Comparison of ENCODE assay signal across 7 cellular contexts in the genomic region with DNA sequence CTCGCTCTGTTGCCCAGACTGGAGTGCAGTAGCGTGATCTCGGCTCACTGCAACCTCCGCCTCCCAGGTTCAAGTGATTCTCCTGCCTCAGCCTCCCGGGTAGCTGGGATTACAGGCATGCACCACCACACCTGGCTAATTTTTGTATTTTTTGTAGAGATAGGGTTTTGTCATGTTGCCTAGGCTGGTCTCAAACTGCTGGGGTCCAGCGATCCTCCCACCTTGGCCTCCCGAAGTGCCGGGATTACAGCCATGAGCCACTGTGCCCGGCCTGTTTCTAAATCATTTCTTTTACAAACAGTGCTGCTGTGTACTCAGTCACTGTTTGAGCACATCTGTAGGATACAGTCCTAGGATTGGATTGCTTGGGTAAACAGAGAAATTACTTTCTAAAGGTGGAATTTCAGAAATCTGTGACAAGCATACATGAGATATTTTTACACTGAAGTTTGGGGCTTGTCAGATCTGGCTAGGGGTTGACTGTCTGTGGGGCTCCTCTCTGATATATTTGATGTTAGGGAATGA. TPM values are rescaled to one million over a fixed set of nuclear protein-coding genes. Genes with fewer than 3 reads are reported as not detected.
DNase-seq lines count a peak whose midpoint lies in the region; ATAC-seq, FAIRE-seq and TF ChIP-seq lines count a peak whose summit lies in the region.
"Not testable (repeated sequence)": the region's sequence is repeated elsewhere in the genome, so short reads cannot be mapped to it uniquely, and the experiment has no call there.

No MANE protein-coding gene starts in this region.

- not testable (repeated sequence) for H2AFZ ChIP-seq in hepatocyte; HepG2 (ENCODE audit: low read length)

- H3K79me2 ChIP-seq in hepatocyte; HepG2 (ENCODE audit: insufficient read depth, low read length): not testable (repeated sequence)

- not testable (repeated sequence) for TF ChIP-seq EP300 in esophagus muscularis mucosa (IDR thresholded peaks at IDR 0.05); HepG2 (CRISPR knock-in tag; IDR thresholded peaks at IDR 0.05; ENCODE audit: borderline replicate concordance); stomach (IDR thresholded peaks at IDR 0.05)
- peak in 1 of 2 experiments; percentile 55; a peak in 1 of 4 replicates for TF ChIP-seq EP300 in HepG2 (IDR thresholded peaks at IDR 0.05; ENCODE audit: low read depth in 2 of 2, low read length in 2 of 2)

- H3K4me1 Mint-ChIP-seq in T-helper 2 cell treated with Interferon-gamma antibody and Interleukin-4, amounts not matched to agents 5 μg/mL and 100 μg/mL, for 36 hours (ENCODE audit: low read depth), result peaks cover 12% of the 10 kb centered on the region

- peak overlapping the region; percentile 57 for H3K27ac Mint-ChIP-seq in T-helper 2 cell treated with Interferon-gamma antibody and Interleukin-4, amounts not matched to agents 5 μg/mL and 100 μg/mL, for 36 hours

- CTCF ChIA-PET in HepG2 (lab: Yijun Ruan, JAX; ENCODE audit: low intra/inter-chr PET ratio, low total read pairs), result not testable (repeated sequence)

- not testable (repeated sequence) for H3K9ac ChIP-seq in HepG2 (ENCODE audit: insufficient read depth, low read depth, low read length); muscle layer of colon (ENCODE audit: low read length)

- DNase-seq in NCI-H345 (lab: John Stamatoyannopoulos, UW) (peak; percentile 8), HepG2 (ENCODE audit: low spot score) (peak; percentile 82)
- not testable (repeated sequence) for DNase-seq in T-helper 2 cell treated with Interferon-gamma antibody and Interleukin-4, amounts not matched to agents 5 μg/mL and 100 μg/mL, for 36 hours (ENCODE audit: low spot score); esophagus muscularis mucosa (ENCODE audit: extremely low spot score); hepatocyte (ENCODE audit: low spot score); stomach

- H3K27ac ChIP-seq in esophagus muscularis mucosa (replicated peaks in 1 of 4), result peak overlapping the region; percentile 76 to 87 (median 84)
- H3K27ac ChIP-seq in hepatocyte, result peak overlapping the region; percentile 7
- H3K27ac ChIP-seq in HepG2 (ENCODE audit: extremely low read length, insufficient read depth, low read length), result not testable (repeated sequence)
- peak overlapping the region; percentile 87 for H3K27ac ChIP-seq in muscle layer of colon (ENCODE audit: low read depth, low read length)
- H3K27ac ChIP-seq in stomach, result peak overlapping the region in 4 of 5 donors; percentile 18 to 80 (median 24)

- H3K4me1 ChIP-seq in esophagus muscularis mucosa, result peaks cover 41 to 77% (median 71%) of the 10 kb centered on the region in 4 donors
- peaks cover 32% of the 10 kb centered on the region for H3K4me1 ChIP-seq in hepatocyte (ENCODE audit: insufficient read depth)
- peaks cover 38% of the 10 kb centered on the region for H3K4me1 ChIP-seq in HepG2 (ENCODE audit: insufficient read depth, low read length)
- H3K4me1 ChIP-seq in muscle layer of colon (ENCODE audit: insufficient read depth, low read length), result peaks cover 34% of the 10 kb centered on the region
- peaks cover 28 to 63% (median 38%) of the 10 kb centered on the region in 4 donors for H3K4me1 ChIP-seq in stomach

- not testable (repeated sequence) for H3K4me3 ChIP-seq in esophagus muscularis mucosa; hepatocyte; HepG2 (replicated peaks in 1 of 3; ENCODE audit: insufficient read depth in 1 of 3, low read depth in 2 of 3, low read length in 3 of 3); muscle layer of colon (ENCODE audit: low read depth in 1 of 2, low read length in 2 of 2); stomach

- not testable (repeated sequence) for H3K27me3 ChIP-seq in esophagus muscularis mucosa; hepatocyte; HepG2 (ENCODE audit: control insufficient read depth in 1 of 2, insufficient read depth in 2 of 2, low read length in 2 of 2); muscle layer of colon (ENCODE audit: control insufficient read depth in 1 of 2, insufficient read depth in 2 of 2, low read length in 2 of 2); stomach

- not testable (repeated sequence) for H3K4me2 ChIP-seq in hepatocyte; HepG2 (ENCODE audit: low read depth, low read length)

- ATAC-seq in HepG2, result peak; percentile 98

- not testable (repeated sequence) for H3K9me3 Mint-ChIP-seq in T-helper 2 cell treated with Interferon-gamma antibody and Interleukin-4, amounts not matched to agents 5 μg/mL and 100 μg/mL, for 36 hours

- TF ChIP-seq CTCF in esophagus muscularis mucosa (IDR thresholded peaks at IDR 0.05); hepatocyte (IDR thresholded peaks at IDR 0.05; ENCODE audit: poor library complexity); HepG2 (CRISPR knock-in tag; IDR thresholded peaks at IDR 0.05); stomach (IDR thresholded peaks at IDR 0.05): not testable (repeated sequence)

- BruUV-seq in HepG2 (replicated peaks; lab: Mats Ljungman, UMichigan), result not testable (repeated sequence)

- not testable (repeated sequence) for FAIRE-seq in HepG2 (lab: Jason Lieb, UNC)

- not testable (repeated sequence) for H4K20me1 ChIP-seq in hepatocyte (ENCODE audit: insufficient read depth, poor library complexity, severe bottlenecking); HepG2 (ENCODE audit: insufficient read depth, low read length)

- TF ChIP-seq RAD21 in HepG2 (CRISPR knock-in tag; IDR thresholded peaks at IDR 0.05), result not testable (repeated sequence)

- in situ Hi-C loops in HepG2 (cut with HindIII; ENCODE audit: extremely low pct_ligation_motif_present, low pct_unique_long_range_greater_than_20kb), result not testable (repeated sequence)

- POLR2A ChIA-PET in HepG2 (lab: Yijun Ruan, JAX), result interaction anchor here (1.2 kb wide), 1 partner anchor 43 kb away, joined by 3 read pairs; a partner anchor contains a TSS

- H3K36me3 Mint-ChIP-seq in T-helper 2 cell treated with Interferon-gamma antibody and Interleukin-4, amounts not matched to agents 5 μg/mL and 100 μg/mL, for 36 hours (ENCODE audit: low read depth), result peaks cover 49% of the 10 kb centered on the region

- H3K9me2 ChIP-seq in hepatocyte (replicated peaks; ENCODE audit: insufficient read depth), result not testable (repeated sequence)

- intact Hi-C loops in esophagus muscularis mucosa (cut with DNase I); HepG2 (cut with micrococcal nuclease; ENCODE audit: unreplicated experiment); stomach (cut with DNase I; ENCODE audit: low total_unique reads): not testable (repeated sequence)

- H3K4me3 Mint-ChIP-seq in T-helper 2 cell treated with Interferon-gamma antibody and Interleukin-4, amounts not matched to agents 5 μg/mL and 100 μg/mL, for 36 hours, result not testable (repeated sequence)

- WGBS in esophagus muscularis mucosa, result 93% methylated on average over 7 of the region's 9 CpGs
- WGBS in hepatocyte (ENCODE audit: low lambda C conversion rate, missing lambda C conversion rate), result 70% methylated on average over 9 of the region's 9 CpGs
- 44% methylated on average over 9 of the region's 9 CpGs for WGBS in HepG2 (ENCODE audit: low lambda C conversion rate)
- WGBS in stomach, 5 donors, result 57 to 84% (median 63%) methylated on average over 6 to 9 of the region's 9 CpGs

- TF ChIP-seq POLR2A in esophagus muscularis mucosa (IDR thresholded peaks at IDR 0.05; ENCODE audit: low read depth); HepG2 (IDR thresholded peaks at IDR 0.05; ENCODE audit: insufficient read depth in 1 of 2, low read depth in 2 of 2, low read length in 2 of 2); stomach (IDR thresholded peaks at IDR 0.05): not testable (repeated sequence)

- H3K9me3 ChIP-seq in esophagus muscularis mucosa; hepatocyte (ENCODE audit: low read depth); HepG2 (ENCODE audit: low read length); muscle layer of colon (ENCODE audit: low read length); stomach: not testable (repeated sequence)

- H3K27me3 Mint-ChIP-seq in T-helper 2 cell treated with Interferon-gamma antibody and Interleukin-4, amounts not matched to agents 5 μg/mL and 100 μg/mL, for 36 hours (ENCODE audit: low read depth), result not testable (repeated sequence)

- H3K36me3 ChIP-seq in esophagus muscularis mucosa (peaks cover 7 to 45% (median 33%) of the 10 kb centered on the region in 4 donors), HepG2 (replicated peaks in 1 of 2; ENCODE audit: control insufficient read depth in 1 of 2, insufficient read depth in 2 of 2, low read length in 2 of 2) (peaks cover 6 to 31% of the 10 kb centered on the region in 2 experiments; a peak in 4 of 5 replicates), muscle layer of colon (ENCODE audit: insufficient read depth, low read length) (peaks cover 30% of the 10 kb centered on the region), stomach (peaks cover 26 to 51% (median 47%) of the 10 kb centered on the region in 4 donors)
- not testable (repeated sequence) for H3K36me3 ChIP-seq in hepatocyte (replicated peaks; ENCODE audit: insufficient read depth, low read depth)

RNA-seq across cellular contexts. Expression of a gene that starts 42.3 kb away (rescaled TPM):
- total RNA-seq in esophagus muscularis mucosa, result 10 to 100 TPM; 47.2 to 88.2 (median 66.5) TPM
- 41.0 and 51.3 TPM in 2 replicates for total RNA-seq in hepatocyte
- polyA plus RNA-seq in hepatocyte, result 34.3 and 44.8 TPM in 2 replicates
- 16.6 and 36.3 TPM in 2 replicates for total RNA-seq in HepG2 (2016; rRNA removed; fragmentation: Illumina TruSeq; extraction: Trizol)
- total RNA-seq in HepG2 (2016; cell fraction: cytosol; rRNA removed; fragmentation: Illumina TruSeq; extraction: Trizol; ENCODE audit: low read depth), result 7.4 and 10.5 TPM in 2 replicates
- 19.2 and 33.7 TPM in 2 replicates for total RNA-seq in HepG2 (2016; cell fraction: insoluble cytoplasmic fraction; rRNA removed; fragmentation: Illumina TruSeq; extraction: Trizol)
- total RNA-seq in HepG2 (2016; cell fraction: membrane; rRNA removed; fragmentation: Illumina TruSeq; extraction: Trizol), result 13.9 and 17.2 TPM in 2 replicates
- total RNA-seq in HepG2 (2016; cell fraction: nucleus; rRNA removed; fragmentation: Illumina TruSeq; extraction: Trizol), result 41.0 and 53.4 TPM in 2 replicates
- polyA plus RNA-seq in HepG2 (2011; rRNA removed), result 14.8 and 18.8 TPM in 2 replicates
- polyA plus RNA-seq in HepG2 (2011; cell fraction: cytosol; rRNA removed), result 10.0 and 10.9 TPM in 2 replicates
- 69.0 and 79.9 TPM in 2 replicates for polyA plus RNA-seq in HepG2 (2011; cell fraction: nucleus; rRNA removed)
- 14.0 and 15.8 TPM in 2 replicates for polyA plus RNA-seq in HepG2 (2012)
- 7.4 and 8.4 TPM in 2 replicates for polyA plus RNA-seq in HepG2 (2016; cell fraction: cytosol; fragmentation: Illumina TruSeq; extraction: Trizol; ENCODE audit: low read depth)
- 12.6 and 15.7 TPM in 2 replicates for polyA plus RNA-seq in HepG2 (2016; cell fraction: insoluble cytoplasmic fraction; fragmentation: Illumina TruSeq; extraction: Trizol; ENCODE audit: low read depth)
- 11.4 and 11.6 TPM in 2 replicates for polyA plus RNA-seq in HepG2 (2016; cell fraction: membrane; fragmentation: Illumina TruSeq; extraction: Trizol; ENCODE audit: low read depth)
- polyA plus RNA-seq in HepG2 (2016; cell fraction: nucleus; fragmentation: Illumina TruSeq; extraction: Trizol; ENCODE audit: insufficient read depth, low read depth), result 45.5 and 47.0 TPM in 2 replicates
- polyA minus RNA-seq in HepG2 (2011; rRNA and poly(A)+ RNA removed; ENCODE audit: low replicate concordance), result 6.1 and 32.7 TPM in 2 replicates
- 9.4 and 9.6 TPM in 2 replicates for polyA minus RNA-seq in HepG2 (2011; cell fraction: cytosol; rRNA and poly(A)+ RNA removed)
- polyA minus RNA-seq in HepG2 (2011; cell fraction: nucleus; rRNA and poly(A)+ RNA removed), result 44.3 and 59.9 TPM in 2 replicates
- total RNA-seq in stomach, result 100 to 1,000 TPM in 2 of 5 donors, 10 to 100 TPM in 3; 54.3 to 122 (median 87.9) TPM
- 10 to 100 TPM; 24.1 to 32.9 (median 28.9) TPM for polyA plus RNA-seq in stomach
